In the genomic region with DNA sequence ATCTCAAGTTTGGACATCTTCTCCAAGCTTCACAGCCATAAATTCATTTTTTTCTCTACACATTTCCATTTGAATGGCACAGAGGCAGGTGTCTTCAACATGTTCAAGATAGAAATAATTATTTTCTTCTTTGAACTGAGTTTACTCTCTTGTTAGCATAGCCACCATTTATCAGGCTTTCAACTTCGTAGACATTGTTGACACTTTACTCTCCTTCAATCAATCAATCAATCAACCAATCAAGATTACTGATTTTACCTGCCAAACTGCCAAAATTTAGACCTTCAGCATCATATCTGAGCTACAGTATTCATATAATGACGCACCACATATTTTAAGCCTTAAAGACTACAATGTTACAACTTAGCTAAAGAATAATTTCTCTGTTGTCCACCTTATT, we compare ENCODE assay signal across 34 cellular contexts.
"Had no signal": no experiment of that assay in that cellular context is flagged by ENCODE, and none has a peak within 500 bp of the region (broad histone marks: within the 10 kb centered on the region; RNA-seq: fewer than 3 reads in every experiment).

No MANE protein-coding gene starts in this region.

- DNase-seq: Karpas-422, Kasumi-1, MG63, MM.1S, MV-4-11, NCI-H1048, NCI-H1092, NCI-H1092 treated with DMSO at 0.1 percent for 48 hours, NCI-H1105, NCI-H1105 treated with DMSO at 0.1 percent for 48 hours, NCI-H1417, NCI-H1417 treated with DMSO at 0.1 percent for 48 hours, NCI-H1436, NCI-H1436 treated with DMSO at 0.1 percent for 48 hours, NCI-H146, NCI-H1694, NCI-H1694 treated with DMSO at 0.1 percent for 48 hours, NCI-H187, NCI-H187 treated with DMSO at 0.1 percent for 48 hours, NCI-H1930, NCI-H2029, NCI-H2029 treated with DMSO at 0.1 percent for 48 hours, NCI-H2081, NCI-H2081 treated with DMSO at 0.1 percent for 48 hours, NCI-H2107, NCI-H2171, NCI-H2171 treated with DMSO at 0.1 percent for 48 hours, NCI-H2227 treated with DMSO at 0.1 percent for 48 hours, NCI-H226, NCI-H345, NCI-H446, NCI-H446 treated with DMSO at 0.1 percent for 48 hours, NCI-H510A had no signal

- H3K27me3 ChIP-seq: MG63 had no signal

- H3K36me3 ChIP-seq: MG63 had no signal

- H3K27ac ChIP-seq: KMS-11 had no signal

- H3K9ac ChIP-seq: KMS-11 had no signal

- H3K9me3 ChIP-seq: MG63 had no signal

- H3K4me2 ChIP-seq: KMS-11 had no signal

- H3K4me3 ChIP-seq: MG63 had no signal
